ENCODE assay signal across 1 cellular context in the genomic region with DNA sequence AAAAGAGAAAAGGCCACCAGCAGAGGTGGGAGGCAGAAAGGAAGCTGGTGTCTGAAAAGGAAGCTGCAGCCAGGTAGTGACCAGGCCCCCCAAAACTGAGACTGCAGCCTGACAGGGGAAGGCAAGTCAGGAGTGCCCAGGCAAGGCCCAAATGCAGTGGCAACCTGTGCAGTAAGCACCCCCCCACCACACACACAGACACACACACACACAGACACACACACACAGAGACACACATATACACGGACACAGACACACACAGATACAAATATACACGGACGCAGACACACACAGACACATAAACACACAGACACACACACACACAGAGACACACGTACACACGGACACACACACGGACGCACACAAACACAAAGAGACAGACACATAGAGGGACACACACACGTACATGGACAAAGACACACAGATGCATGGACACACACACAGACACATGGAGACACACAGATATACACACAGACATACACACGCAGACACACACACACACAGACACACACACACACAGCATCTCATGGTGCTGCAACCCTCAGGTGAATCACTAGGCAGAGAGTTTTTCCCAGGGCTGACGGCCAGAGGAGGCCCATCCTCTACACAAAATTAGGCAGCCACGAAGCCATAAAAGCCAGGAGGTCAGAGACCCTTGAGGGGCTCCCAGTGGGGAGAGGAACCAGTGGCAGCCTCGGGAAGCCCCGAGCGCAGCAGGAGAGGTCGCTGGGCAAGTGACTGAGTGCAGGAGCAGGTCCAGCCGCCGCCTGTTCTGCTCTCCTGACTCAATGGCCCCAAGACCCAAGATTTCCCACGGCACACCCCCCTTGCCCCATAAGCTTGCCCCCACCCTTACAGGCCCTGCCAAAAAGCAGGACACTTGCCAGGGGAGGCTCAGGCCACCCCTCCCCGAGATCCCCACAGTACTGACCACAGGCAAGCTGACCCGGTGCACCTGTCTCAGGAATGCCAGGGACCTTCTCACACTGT.
TF ChIP-seq lines count a peak whose summit lies in the region.

No MANE protein-coding gene starts in this region.

TF ChIP-seq in liver, 16 proteins besides CTCF, POLR2A, EP300 and RAD21:
- no peak for TF ChIP-seq EGR1 (IDR thresholded peaks at IDR 0.05; ENCODE audit: low read depth in 2 of 2)
- TF ChIP-seq YY1 (IDR thresholded peaks at IDR 0.05) = no peak
- no peak for TF ChIP-seq HNF4G (IDR thresholded peaks at IDR 0.05)
- no peak for TF ChIP-seq NR2F2 (IDR thresholded peaks at IDR 0.05)
- TF ChIP-seq RXRA (IDR thresholded peaks at IDR 0.05) = no peak
- TF ChIP-seq, protein P1, sequence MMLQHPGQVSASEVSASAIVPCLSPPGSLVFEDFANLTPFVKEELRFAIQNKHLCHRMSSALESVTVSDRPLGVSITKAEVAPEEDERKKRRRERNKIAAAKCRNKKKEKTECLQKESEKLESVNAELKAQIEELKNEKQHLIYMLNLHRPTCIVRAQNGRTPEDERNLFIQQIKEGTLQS (IDR thresholded peaks at IDR 0.05) = no peak
- no peak for TF ChIP-seq JUND (IDR thresholded peaks at IDR 0.05)
- TF ChIP-seq TAF1 (conservative IDR thresholded peaks at IDR 0.05) = no peak
- no peak for TF ChIP-seq GABPA (IDR thresholded peaks at IDR 0.05 in 1 of 2, conservative IDR thresholded peaks at IDR 0.05 in 1 of 2)
- TF ChIP-seq, protein P2, sequence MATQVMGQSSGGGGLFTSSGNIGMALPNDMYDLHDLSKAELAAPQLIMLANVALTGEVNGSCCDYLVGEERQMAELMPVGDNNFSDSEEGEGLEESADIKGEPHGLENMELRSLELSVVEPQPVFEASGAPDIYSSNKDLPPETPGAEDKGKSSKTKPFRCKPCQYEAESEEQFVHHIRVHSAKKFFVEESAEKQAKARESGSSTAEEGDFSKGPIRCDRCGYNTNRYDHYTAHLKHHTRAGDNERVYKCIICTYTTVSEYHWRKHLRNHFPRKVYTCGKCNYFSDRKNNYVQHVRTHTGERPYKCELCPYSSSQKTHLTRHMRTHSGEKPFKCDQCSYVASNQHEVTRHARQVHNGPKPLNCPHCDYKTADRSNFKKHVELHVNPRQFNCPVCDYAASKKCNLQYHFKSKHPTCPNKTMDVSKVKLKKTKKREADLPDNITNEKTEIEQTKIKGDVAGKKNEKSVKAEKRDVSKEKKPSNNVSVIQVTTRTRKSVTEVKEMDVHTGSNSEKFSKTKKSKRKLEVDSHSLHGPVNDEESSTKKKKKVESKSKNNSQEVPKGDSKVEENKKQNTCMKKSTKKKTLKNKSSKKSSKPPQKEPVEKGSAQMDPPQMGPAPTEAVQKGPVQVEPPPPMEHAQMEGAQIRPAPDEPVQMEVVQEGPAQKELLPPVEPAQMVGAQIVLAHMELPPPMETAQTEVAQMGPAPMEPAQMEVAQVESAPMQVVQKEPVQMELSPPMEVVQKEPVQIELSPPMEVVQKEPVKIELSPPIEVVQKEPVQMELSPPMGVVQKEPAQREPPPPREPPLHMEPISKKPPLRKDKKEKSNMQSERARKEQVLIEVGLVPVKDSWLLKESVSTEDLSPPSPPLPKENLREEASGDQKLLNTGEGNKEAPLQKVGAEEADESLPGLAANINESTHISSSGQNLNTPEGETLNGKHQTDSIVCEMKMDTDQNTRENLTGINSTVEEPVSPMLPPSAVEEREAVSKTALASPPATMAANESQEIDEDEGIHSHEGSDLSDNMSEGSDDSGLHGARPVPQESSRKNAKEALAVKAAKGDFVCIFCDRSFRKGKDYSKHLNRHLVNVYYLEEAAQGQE (IDR thresholded peaks at IDR 0.05) = no peak
- TF ChIP-seq HNF4A (conservative IDR thresholded peaks at IDR 0.05) = no peak
- TF ChIP-seq SP1 (IDR thresholded peaks at IDR 0.05) = no peak
